Comparison of ENCODE assay signal across 8 cellular contexts in the genomic region with DNA sequence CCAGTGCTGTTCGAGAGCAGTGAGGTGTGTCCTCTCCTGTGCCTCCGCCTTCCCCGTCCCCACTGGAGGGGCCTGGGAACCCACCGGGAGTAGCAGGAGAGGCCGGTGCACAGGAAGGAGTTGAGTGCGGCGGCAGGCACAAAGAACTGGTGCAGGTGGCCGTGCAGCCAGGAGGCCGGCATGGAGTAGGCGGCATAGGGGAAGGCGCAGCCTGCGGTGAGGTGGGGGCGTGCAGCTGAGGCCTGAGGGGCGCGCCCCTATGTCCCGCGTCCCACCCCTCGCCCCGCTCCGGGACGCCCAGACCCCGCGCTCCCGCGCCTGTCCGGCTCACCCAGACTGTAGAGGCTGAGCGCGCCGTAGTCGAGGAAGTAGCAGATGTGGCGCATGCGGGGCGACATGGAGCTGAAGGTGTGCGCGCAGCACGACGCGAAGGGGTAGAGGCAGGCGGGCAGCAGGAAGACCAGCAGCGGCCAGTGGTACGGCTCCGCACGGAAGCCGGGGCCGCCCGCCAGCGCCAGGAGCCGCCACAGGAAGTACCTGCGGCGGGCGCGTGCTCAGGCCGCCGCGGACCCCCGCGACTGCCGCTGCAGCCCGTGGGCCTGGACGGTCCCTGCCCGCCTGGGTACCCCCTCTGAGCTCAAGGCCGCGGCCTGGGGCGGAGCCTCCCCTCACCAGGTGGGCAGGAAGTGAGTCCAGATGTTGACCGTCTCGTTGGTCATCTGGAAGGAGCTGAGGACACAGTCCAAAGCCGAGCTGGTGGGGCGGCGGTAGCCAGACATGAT. TPM values are rescaled to one million over a fixed set of nuclear protein-coding genes. Genes with fewer than 3 reads are reported as not detected.
DNase-seq lines count a peak whose midpoint lies in the region; ATAC-seq lines count a peak whose summit lies in the region.

No MANE protein-coding gene starts in this region.

- H3K4me1 ChIP-seq in iPS-20b (ENCODE audit: insufficient read depth, low read length), result peaks cover 7% of the 10 kb centered on the region

- no peak for ATAC-seq in GM21390 (IDR thresholded peaks at IDR 0.05; ENCODE audit: unreplicated experiment)
- no peak for ATAC-seq in HG03521 (IDR thresholded peaks at IDR 0.05; ENCODE audit: unreplicated experiment)

- DNase-seq in ELF-1 (ENCODE audit: low read depth, low spot score) (peak; percentile 62), NCI-H1092 treated with DMSO at 0.1 percent for 48 hours (lab: John Stamatoyannopoulos, UW) (peak; percentile 55), MG63 (no peak)
- DNase-seq in activated effector memory CD4-positive, alpha-beta T cell treated with anti-CD3 and anti-CD28 coated beads, Interleukin-2, amount 50 U/mL, for 16 hours, result peak; percentile 78

- peaks cover 15% of the 10 kb centered on the region; the same call in 1 of the 2 replicates for H3K27me3 ChIP-seq in iPS-20b (ENCODE audit: insufficient read depth, low read length)
- no peaks in the 10 kb centered on the region for H3K27me3 ChIP-seq in MG63

- H3K9me3 ChIP-seq in iPS-20b (ENCODE audit: insufficient read depth, low read depth, low read length), result no peaks in the 10 kb centered on the region
- no peaks in the 10 kb centered on the region for H3K9me3 ChIP-seq in MG63

- H3K4me3 ChIP-seq in iPS-20b (ENCODE audit: low read length), result peak overlapping the region; percentile 51; the same call in 1 of the 2 replicates
- no peak overlapping the region for H3K4me3 ChIP-seq in MG63

- H3K27ac ChIP-seq in iPS-20b (ENCODE audit: low read length) (no peak overlapping the region), temporal lobe (ENCODE audit: low read depth, low read length) (peak overlapping the region; percentile 98)

- peak overlapping the region; percentile 53; the same call in 1 of the 2 replicates for H3K9ac ChIP-seq in iPS-20b (ENCODE audit: low read depth, low read length)

- H3K36me3 ChIP-seq in iPS-20b (ENCODE audit: insufficient read depth, low read depth, low read length), result peaks cover 20% of the 10 kb centered on the region
- H3K36me3 ChIP-seq in MG63, result peaks cover 23% of the 10 kb centered on the region

RNA-seq across cellular contexts. Expression of gene PAQR6, which starts 2.2 kb away (rescaled TPM):
- total RNA-seq in temporal lobe, result 4.7 TPM
- total RNA-seq in MG63 (2014; rRNA removed; shearing (Covaris generic); ENCODE audit: low replicate concordance), result 0.59 TPM in 1 of 2 replicates, not detected in the other

RNA-seq across cellular contexts. Expression of gene BGLAP, which starts 3.7 kb away (rescaled TPM):
- 0.25 TPM for total RNA-seq in temporal lobe
- 2.3 TPM in 1 of 2 replicates, not detected in the other for total RNA-seq in MG63 (2014; rRNA removed; shearing (Covaris generic); ENCODE audit: low replicate concordance)

RNA-seq across cellular contexts. Expression of gene PMF1, which starts 32.8 kb away (rescaled TPM):
- total RNA-seq in temporal lobe, result 29.0 TPM
- 161 and 219 TPM in 2 replicates for total RNA-seq in MG63 (2014; rRNA removed; shearing (Covaris generic); ENCODE audit: low replicate concordance)

RNA-seq across cellular contexts. Expression of gene SMG5, which starts 37.0 kb away (rescaled TPM):
- total RNA-seq in temporal lobe, result 27.5 TPM
- 75.7 and 99.5 TPM in 2 replicates for total RNA-seq in MG63 (2014; rRNA removed; shearing (Covaris generic); ENCODE audit: low replicate concordance)

RNA-seq across cellular contexts. Expression of gene TMEM79, which starts 38.5 kb away (rescaled TPM):
- total RNA-seq in temporal lobe, result 0.98 TPM
- 2.4 and 5.8 TPM in 2 replicates for total RNA-seq in MG63 (2014; rRNA removed; shearing (Covaris generic); ENCODE audit: low replicate concordance)
